Comparison of ENCODE assay signal across 24 cellular contexts in genomic region chr6:20044883-20045282, GRCh38.
"Had no signal": no experiment of that assay in that cellular context is flagged by ENCODE, and none has a peak within 500 bp of the region (broad histone marks: within the 10 kb centered on the region; RNA-seq: fewer than 3 reads in every experiment).

No MANE protein-coding gene starts in this region.

- DNase-seq: effector CD8-positive, alpha-beta T cell; endodermal cell; foreskin fibroblast; gastrocnemius medialis; heart left ventricle; kidney; mesenchymal stem cell; mucosa of descending colon; naive B cell; right lobe of liver; small intestine; stimulated activated CD4-positive, alpha-beta T cell treated with anti-CD3 and anti-CD28 coated beads, Interleukin-15, amount 100 ng/mL, for 24 hours; stimulated activated CD4-positive, alpha-beta T cell treated with anti-CD3 and anti-CD28 coated beads, Interleukin-2, amount 100 ng/mL, for 48 hours; stimulated activated naive B cell treated with anti-CD40 and anti-IgM and Interleukin-4, amounts not matched to agents 10 μg/mL and 1 μg/mL and 100 μg/mL, for 72 hours; transverse colon had no signal

- H2AFZ ChIP-seq: hepatocyte, parathyroid adenoma had no signal

- H3K36me3 ChIP-seq: gastrocnemius medialis, heart left ventricle, neutrophil, right lobe of liver, thoracic aorta, transverse colon, vagina had no signal

- ATAC-seq: esophagus mucosa; gastrocnemius medialis; heart left ventricle; left lobe of liver; mucosa of descending colon; natural killer cell treated with Interleukin-12 subunit alpha and Interleukin-12 subunit beta and Interleukin-15 and Interleukin-18, amount 100 ng/mL, for 72 hours; right lobe of liver; stimulated activated naive B cell treated with anti-CD40 and anti-IgM and Interleukin-4, amounts not matched to agents 10 μg/mL and 1 μg/mL and 100 μg/mL, for 72 hours had no signal

- H3K27ac ChIP-seq: epithelial cell of prostate, gastrocnemius medialis, heart left ventricle, hepatocyte, neutrophil, parathyroid adenoma, right lobe of liver, thoracic aorta, transverse colon, vagina had no signal

- H3K4me2 ChIP-seq: hepatocyte had no signal

- H3K9me3 ChIP-seq: gastrocnemius medialis, heart left ventricle, mucosa of descending colon, neutrophil, right lobe of liver, thoracic aorta, transverse colon, vagina had no signal

- H3K4me1 ChIP-seq: gastrocnemius medialis, heart left ventricle, parathyroid adenoma, right lobe of liver, transverse colon, vagina had no signal

- H3K79me2 ChIP-seq: hepatocyte, parathyroid adenoma had no signal

- H3K4me3 ChIP-seq: gastrocnemius medialis, heart left ventricle, hepatocyte, mucosa of descending colon, right lobe of liver, thoracic aorta, transverse colon, vagina had no signal

- H3K9ac ChIP-seq: parathyroid adenoma had no signal

- H3K27me3 ChIP-seq: gastrocnemius medialis, heart left ventricle, hepatocyte, right lobe of liver, transverse colon, vagina had no signal
